ENCODE assay signal across 8 cellular contexts in the genomic region with DNA sequence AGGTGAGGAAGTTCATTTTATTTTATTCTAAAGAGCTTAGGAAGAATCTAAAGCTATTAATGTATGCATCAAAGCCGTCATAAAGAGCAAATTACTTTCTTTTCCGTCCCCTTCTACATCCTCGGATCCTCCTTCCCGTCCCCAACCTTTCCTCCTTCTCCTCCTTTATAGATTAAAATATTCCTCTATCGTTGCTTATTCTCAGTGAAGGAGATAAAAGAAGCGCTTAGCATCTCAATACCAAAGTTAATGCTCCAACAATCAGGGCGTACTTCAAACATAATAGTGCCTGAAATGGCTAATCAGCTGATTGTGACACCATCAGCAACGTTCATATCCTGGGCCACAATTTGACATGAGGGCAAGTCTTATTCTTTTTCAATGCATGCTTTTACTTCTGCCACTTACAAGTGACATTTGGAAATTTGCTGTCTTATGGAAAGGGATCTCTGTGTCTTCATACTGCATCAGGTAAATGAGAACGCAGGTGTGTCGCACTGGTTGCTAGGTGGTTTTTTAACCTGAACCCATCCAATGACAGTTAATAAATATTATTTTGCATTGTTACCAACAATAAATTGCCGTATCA. TPM values are rescaled to one million over a fixed set of nuclear protein-coding genes. Genes with fewer than 3 reads are reported as not detected.
DNase-seq lines count a peak whose midpoint lies in the region; ATAC-seq and TF ChIP-seq lines count a peak whose summit lies in the region.

No MANE protein-coding gene starts in this region.

- H3K9ac ChIP-seq in GM23248 (no peak overlapping the region), NT2/D1 (ENCODE audit: insufficient read length, low read depth) (no peak overlapping the region)

- peaks cover 24% of the 10 kb centered on the region for H3K4me1 Mint-ChIP-seq in progenitor cell of endocrine pancreas (ENCODE audit: low read depth)

- H3K36me3 Mint-ChIP-seq in progenitor cell of endocrine pancreas (ENCODE audit: insufficient read depth), result peaks cover 30% of the 10 kb centered on the region

- H3K9me3 Mint-ChIP-seq in progenitor cell of endocrine pancreas (ENCODE audit: low read depth), result peaks cover 9% of the 10 kb centered on the region

- H3K4me2 ChIP-seq in GM23248 (ENCODE audit: unreplicated experiment) (peak overlapping the region; percentile 20), hepatocyte (peak overlapping the region; percentile 96)

- peaks cover 10% of the 10 kb centered on the region; the same call in 1 of the 2 replicates for H3F3A ChIP-seq in GM23248 (ENCODE audit: insufficient read depth)

- TF ChIP-seq CTCF in hepatocyte (IDR thresholded peaks at IDR 0.05; ENCODE audit: poor library complexity) (no peak), progenitor cell of endocrine pancreas (IDR thresholded peaks at IDR 0.05; ENCODE audit: unreplicated experiment) (no peak), Peyer's patch (IDR thresholded peaks at IDR 0.05) (no peak)

- ATAC-seq in GM19324 (IDR thresholded peaks at IDR 0.05; ENCODE audit: low FRiP score, unreplicated experiment), result no peak

- H4K20me1 ChIP-seq in GM23248 (ENCODE audit: insufficient read depth) (no peaks in the 10 kb centered on the region), hepatocyte (ENCODE audit: insufficient read depth, poor library complexity, severe bottlenecking) (no peaks in the 10 kb centered on the region)

- TF ChIP-seq POLR2A in Peyer's patch (IDR thresholded peaks at IDR 0.05), result no peak

- no peaks in the 10 kb centered on the region for H3K9me2 ChIP-seq in GM23248 (ENCODE audit: insufficient read depth)
- no peaks in the 10 kb centered on the region for H3K9me2 ChIP-seq in hepatocyte (replicated peaks; ENCODE audit: insufficient read depth)

- H3K27me3 ChIP-seq in GM23248 (replicated peaks; ENCODE audit: insufficient read depth) (peaks cover 21% of the 10 kb centered on the region), NT2/D1 (ENCODE audit: insufficient read depth, insufficient read length) (peaks cover 26% of the 10 kb centered on the region), hepatocyte (peaks cover 26% of the 10 kb centered on the region), Peyer's patch (peaks cover 0 to 19% of the 10 kb centered on the region in 2 donors)

- in situ Hi-C loops in GM23248 (cut with MboI), result loop anchor here (10.0 kb wide), 1 partner anchor 264 kb away; no protein-coding TSS in a partner anchor

- no peaks in the 10 kb centered on the region for H3K79me2 ChIP-seq in GM23248 (ENCODE audit: insufficient read depth)
- H3K79me2 ChIP-seq in hepatocyte, result no peaks in the 10 kb centered on the region

- H2AFZ ChIP-seq in GM23248 (no peak overlapping the region), hepatocyte (peak overlapping the region; percentile 23)

- H3K4me3 Mint-ChIP-seq in progenitor cell of endocrine pancreas (ENCODE audit: low read depth), result peak overlapping the region; percentile 86

- DNase-seq in GM23248, result no peak
- no peak for DNase-seq in NT2/D1 (ENCODE audit: low read depth, low spot score)
- DNase-seq in hepatocyte (ENCODE audit: low spot score), result no peak
- DNase-seq in progenitor cell of endocrine pancreas (ENCODE audit: low spot score, unreplicated experiment), result no peak
- DNase-seq in CD1c-positive myeloid dendritic cell (ENCODE audit: extremely low spot score), result no peak
- DNase-seq in Peyer's patch, result no peak
- DNase-seq in head of caudate nucleus, result no peak

- H3K27ac Mint-ChIP-seq in progenitor cell of endocrine pancreas, result peak overlapping the region; percentile 69

- peak overlapping the region; percentile 32; the same call in 1 of the 2 replicates for H3K4me3 ChIP-seq in GM23248
- H3K4me3 ChIP-seq in NT2/D1 (ENCODE audit: insufficient read length, low read depth), result peak overlapping the region; percentile 46
- H3K4me3 ChIP-seq in hepatocyte, result peak overlapping the region; percentile 52
- peak overlapping the region in 1 of 4 donors; percentile 29 for H3K4me3 ChIP-seq in Peyer's patch

- WGBS in GM23248 (ENCODE audit: low coverage in 1 of 2, low lambda C conversion rate in 2 of 2, missing lambda C conversion rate in 2 of 2), 2 experiments, result 13 to 15% methylated on average over 11 of the region's 11 CpGs
- WGBS in hepatocyte (ENCODE audit: low lambda C conversion rate, missing lambda C conversion rate), result 13% methylated on average over 11 of the region's 11 CpGs

- no peaks in the 10 kb centered on the region for H3K27me3 Mint-ChIP-seq in progenitor cell of endocrine pancreas

- H3K27ac ChIP-seq in GM23248, result no peak overlapping the region
- no peak overlapping the region for H3K27ac ChIP-seq in hepatocyte
- no peak overlapping the region for H3K27ac ChIP-seq in Peyer's patch

- intact Hi-C loops in head of caudate nucleus (cut with DNase I), result no loop called here

- no peaks in the 10 kb centered on the region for H3K9me3 ChIP-seq in GM23248 (ENCODE audit: low read depth)
- no peaks in the 10 kb centered on the region for H3K9me3 ChIP-seq in NT2/D1 (ENCODE audit: insufficient read depth, low read length)
- no peaks in the 10 kb centered on the region for H3K9me3 ChIP-seq in hepatocyte (ENCODE audit: low read depth)
- H3K9me3 ChIP-seq in Peyer's patch, result no peaks in the 10 kb centered on the region

- H3K4me1 ChIP-seq in GM23248 (ENCODE audit: insufficient read depth) (peaks cover 8% of the 10 kb centered on the region; the same call in 1 of the 2 replicates), NT2/D1 (ENCODE audit: insufficient read depth, insufficient read length) (peaks cover 3% of the 10 kb centered on the region), hepatocyte (ENCODE audit: insufficient read depth) (peaks cover 9% of the 10 kb centered on the region), Peyer's patch (peaks cover 0 to 18% (median 0%) of the 10 kb centered on the region in 4 donors)

- H3K36me3 ChIP-seq in GM23248 (ENCODE audit: low read depth) (no peaks in the 10 kb centered on the region), NT2/D1 (ENCODE audit: insufficient read depth, insufficient read length, low read length) (no peaks in the 10 kb centered on the region), hepatocyte (replicated peaks; ENCODE audit: insufficient read depth, low read depth) (no peaks in the 10 kb centered on the region), Peyer's patch (no peaks in the 10 kb centered on the region)

RNA-seq across cellular contexts. Expression of gene ADAMTS16, which starts 1.0 kb away (rescaled TPM):
- 0.11 and 0.13 TPM in 2 replicates for total RNA-seq in GM23248 (2014; rRNA removed; shearing (Covaris generic))
- polyA plus RNA-seq in GM23248 (2016; fragmentation: Nextera tagmentation; extraction: Ambion mirVana) (0.11 and 0.65 TPM in 2 replicates), hepatocyte (2.0 and 2.2 TPM in 2 replicates)
- total RNA-seq in hepatocyte (3.2 and 5.9 TPM in 2 replicates), progenitor cell of endocrine pancreas (33.1 and 40.7 TPM in 2 replicates), Peyer's patch (1 to 10 TPM in 1 of 4 donors, not detected in 3; 1.7 TPM)
